Comparison of ENCODE assay signal across 8 cellular contexts in the genomic region with DNA sequence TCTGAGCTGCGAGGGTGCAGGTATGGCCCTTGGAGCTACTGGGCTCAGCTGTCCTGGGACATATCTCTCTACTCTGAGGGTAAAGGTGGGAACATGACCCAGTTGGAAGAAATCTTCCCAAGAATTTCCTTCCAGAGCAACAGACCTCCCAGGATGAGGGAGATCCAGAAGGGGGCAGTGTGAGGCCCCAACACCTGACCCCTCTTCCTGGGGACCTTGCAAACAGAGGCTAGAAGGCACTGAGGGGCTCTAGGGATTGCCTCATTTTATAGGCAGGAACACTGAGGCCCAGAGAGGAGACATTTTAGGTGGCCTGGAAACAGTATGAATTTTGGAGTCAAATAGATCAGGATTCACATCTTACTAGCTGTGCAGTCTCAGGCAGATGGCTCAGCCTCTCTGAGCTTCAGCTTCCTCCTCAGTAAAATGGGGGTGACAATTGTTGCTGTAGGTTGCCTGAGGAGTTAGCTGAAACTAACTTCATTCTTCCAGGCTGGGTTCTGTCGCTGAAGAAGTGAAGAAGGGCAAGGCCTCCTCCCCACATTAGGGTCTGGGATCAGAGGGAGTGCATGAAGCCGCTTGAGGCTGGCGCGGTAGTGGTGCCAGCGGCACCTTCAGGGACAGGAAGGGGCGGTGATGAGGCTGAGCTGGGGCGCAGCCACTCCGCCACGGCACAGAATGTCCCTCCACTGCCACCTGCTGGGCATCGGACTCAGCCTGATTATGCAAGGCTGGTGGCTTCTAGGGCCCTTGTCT. TPM values are rescaled to one million over a fixed set of nuclear protein-coding genes. Genes with fewer than 3 reads are reported as not detected.
DNase-seq lines count a peak whose midpoint lies in the region; ATAC-seq and TF ChIP-seq lines count a peak whose summit lies in the region.

No MANE protein-coding gene starts in this region.

- H3K27me3 Mint-ChIP-seq in endothelial cell (ENCODE audit: unreplicated experiment), result peaks cover 10% of the 10 kb centered on the region

- H3K9me3 ChIP-seq in mucosa of descending colon, result no peaks in the 10 kb centered on the region

- peak; percentile 89 for ATAC-seq in GM19023 (IDR thresholded peaks at IDR 0.05; ENCODE audit: unreplicated experiment)
- peak; percentile 64 for ATAC-seq in HG03520 (IDR thresholded peaks at IDR 0.05; ENCODE audit: unreplicated experiment)
- ATAC-seq in mucosa of descending colon, result peak; percentile 97

- TF ChIP-seq CTCF in AG10803 (conservative IDR thresholded peaks at IDR 0.05; ENCODE audit: low read length) (peak; percentile 84), endothelial cell (IDR thresholded peaks at IDR 0.05; ENCODE audit: unreplicated experiment) (peak; percentile 82), mucosa of descending colon (IDR thresholded peaks at IDR 0.05) (peak; percentile 82)

- no peak overlapping the region for H3K4me3 Mint-ChIP-seq in endothelial cell (ENCODE audit: unreplicated experiment)

- peaks cover 29% of the 10 kb centered on the region for H3K36me3 Mint-ChIP-seq in endothelial cell (ENCODE audit: low read depth, unreplicated experiment)

- peaks cover 20% of the 10 kb centered on the region for H3K4me1 Mint-ChIP-seq in endothelial cell (ENCODE audit: unreplicated experiment)

- H3K4me3 ChIP-seq in AG10803 (ENCODE audit: low read length), result no peak overlapping the region
- no peak overlapping the region for H3K4me3 ChIP-seq in mucosa of descending colon

- DNase-seq in AG10803 (ENCODE audit: low read depth) (peak; percentile 52), NOMO-1 treated with DMSO at 0.1 percent for 48 hours (lab: John Stamatoyannopoulos, UW; ENCODE audit: unreplicated experiment) (peak; percentile 81), endothelial cell (ENCODE audit: low spot score) (peak; percentile 87), mucosa of descending colon (peak; percentile 85 to 98 (median 94))
- DNase-seq in activated CD8-positive, alpha-beta memory T cell treated with anti-CD3 and anti-CD28 coated beads, Interleukin-2, amount 50 U/mL, for 1 hour (ENCODE audit: extremely low read depth), result peak; percentile 54
- DNase-seq in stimulated activated CD8-positive, alpha-beta memory T cell treated with anti-CD3 and anti-CD28 coated beads, Interleukin-2, amount 100 ng/mL, for 1 hour (ENCODE audit: low read depth in 2 of 2), result peak; percentile 69 to 73

- no peaks in the 10 kb centered on the region for H3K36me3 ChIP-seq in mucosa of descending colon (ENCODE audit: low read depth)

- H3K4me1 ChIP-seq in mucosa of descending colon (ENCODE audit: low read depth), result no peaks in the 10 kb centered on the region

- no peak overlapping the region for H3K27ac Mint-ChIP-seq in endothelial cell (ENCODE audit: unreplicated experiment)

- no peaks in the 10 kb centered on the region for H3K9me3 Mint-ChIP-seq in endothelial cell (ENCODE audit: unreplicated experiment)

- intact Hi-C loops in mucosa of descending colon (cut with DNase I, micrococcal nuclease), result loop anchor here (2.0 to 10.0 kb wide), 4 partner anchors 74 to 428 kb away; partner anchors contain the start of gene KCNK5 (in 1 of the 2)

RNA-seq across cellular contexts. Expression of gene KCNK17, which starts 11.4 kb away (rescaled TPM):
- total RNA-seq in endothelial cell (ENCODE audit: unreplicated experiment) (180 TPM), mucosa of descending colon (under 1 TPM in 2 of 3 donors, not detected in 1; 0.24 to 0.63 TPM)

RNA-seq across cellular contexts. Expression of gene KCNK16, which starts 19.7 kb away (rescaled TPM):
- total RNA-seq in endothelial cell (ENCODE audit: unreplicated experiment) (not detected), mucosa of descending colon (not detected)

Comparison
In these comparisons a context has a peak if more than half of its experiments do, and no peak if none do; other contexts are left out.
1. RNA of gene KCNK17, which starts 11.4 kb away (total RNA-seq): 180 TPM in endothelial cell (single experiment); 0.24 to 0.63 TPM in mucosa of descending colon; every median in the first group is over 100 times any median in the second.
2. Peak in every context shown above with its lines, with median percentiles within 50 percentile points of each other: DNase-seq, CTCF ChIP-seq and ATAC-seq.